ENCODE assay signal across 8 cellular contexts in genomic region chr11:76799061-76799804, GRCh38. TPM values are rescaled to one million over a fixed set of nuclear protein-coding genes. Genes with fewer than 3 reads are reported as not detected.
DNase-seq lines count a peak whose midpoint lies in the region; ATAC-seq and TF ChIP-seq lines count a peak whose summit lies in the region.

No MANE protein-coding gene starts in this region.

- no peak overlapping the region for H2BK120ac ChIP-seq in neuronal stem cell (ENCODE audit: low read depth, low read length)

- no peak overlapping the region for H2AFZ ChIP-seq in neuronal stem cell (ENCODE audit: low read length)

- DNase-seq in ACHN (peak; percentile 60), HL-60 (ENCODE audit: low read depth in 1 of 2, low spot score in 1 of 2) (peak; percentile 62 to 84), RPMI7951 (ENCODE audit: low read depth) (peak; percentile 77), foreskin keratinocyte (no peak), neuronal stem cell (ENCODE audit: low spot score) (peak; percentile 70)
- DNase-seq in activated effector memory CD4-positive, alpha-beta T cell treated with anti-CD3 and anti-CD28 coated beads, Interleukin-2, amount 50 U/mL, for 16 hours, result peak; percentile 89

- no peaks in the 10 kb centered on the region for H3K27me3 ChIP-seq in HL-60 (ENCODE audit: insufficient read depth, poor library complexity, severe bottlenecking)
- no peaks in the 10 kb centered on the region for H3K27me3 ChIP-seq in foreskin keratinocyte
- H3K27me3 ChIP-seq in neuronal stem cell (ENCODE audit: control insufficient read depth in 3 of 3, insufficient read depth in 3 of 3, low read depth in 1 of 3, low read length in 3 of 3), result no peaks in the 10 kb centered on the region
- H3K27me3 ChIP-seq in stomach smooth muscle (ENCODE audit: control insufficient read depth in 1 of 2, insufficient read depth in 2 of 2, low read length in 2 of 2), result no peaks in the 10 kb centered on the region

- peak overlapping the region; percentile 7 for H2AK5ac ChIP-seq in neuronal stem cell (ENCODE audit: low read depth, low read length)

- TF ChIP-seq CTCF in HL-60 (IDR thresholded peaks at IDR 0.05; ENCODE audit: insufficient read depth, low read length), result peak; percentile 37
- peak; percentile 95 for TF ChIP-seq CTCF in foreskin keratinocyte (conservative IDR thresholded peaks at IDR 0.05)

- no CpG with 5 or more reads among the region's 47 CpGs for WGBS in neuronal stem cell (ENCODE audit: extremely low coverage in 2 of 2, insufficient read length in 2 of 2, insufficient replicate concordance in 1 of 2), 2 donors

- H3K36me3 ChIP-seq in neuronal stem cell (replicated peaks in 1 of 2; ENCODE audit: control insufficient read depth in 2 of 2, insufficient read depth in 2 of 2, low read length in 2 of 2), result peaks cover 8 to 44% of the 10 kb centered on the region in 2 donors
- H3K36me3 ChIP-seq in stomach smooth muscle (ENCODE audit: control insufficient read depth in 2 of 2, insufficient read depth in 2 of 2, low read length in 2 of 2), result peaks cover 0 to 2% of the 10 kb centered on the region in 2 donors

- H3K18ac ChIP-seq in neuronal stem cell (ENCODE audit: low read length), result peak overlapping the region; percentile 93

- H2BK15ac ChIP-seq in neuronal stem cell (ENCODE audit: low read length), result no peak overlapping the region

- in situ Hi-C loops in ACHN (cut with HindIII; ENCODE audit: low pct_ligation_motif_present, low pct_unique_long_range_greater_than_20kb, low sequenced_read_pairs), result no loop called here

- H3K27ac ChIP-seq in HL-60 (replicated peaks) (no peak overlapping the region), foreskin keratinocyte (no peak overlapping the region), neuronal stem cell (replicated peaks; ENCODE audit: low read length) (no peak overlapping the region), stomach smooth muscle (ENCODE audit: low read length) (no peak overlapping the region)

- ATAC-seq in GM19025 (IDR thresholded peaks at IDR 0.05; ENCODE audit: low read depth, unreplicated experiment) (peak; percentile 64), foreskin keratinocyte (peak; percentile 78)

- peak overlapping the region; percentile 74 for H3K4me2 ChIP-seq in neuronal stem cell (ENCODE audit: insufficient read depth, low read length, poor library complexity, severe bottlenecking)

- H3K9me3 ChIP-seq in neuronal stem cell (replicated peaks in 1 of 2; ENCODE audit: control insufficient read depth in 2 of 2, insufficient read depth in 1 of 2, low read depth in 1 of 2, low read length in 2 of 2) (no peaks in the 10 kb centered on the region), stomach smooth muscle (ENCODE audit: control insufficient read depth in 2 of 2, low read length in 2 of 2) (no peaks in the 10 kb centered on the region)

- H3K9ac ChIP-seq in neuronal stem cell (ENCODE audit: low read depth, low read length, poor library complexity) (peak overlapping the region; percentile 73), stomach smooth muscle (ENCODE audit: low read length in 2 of 2) (peak overlapping the region; percentile 42 to 52)

- H4K8ac ChIP-seq in neuronal stem cell (ENCODE audit: low read depth, low read length), result no peak overlapping the region

- no peak overlapping the region for H4K91ac ChIP-seq in neuronal stem cell (ENCODE audit: low read depth, low read length, poor library complexity)

- H3K4me1 ChIP-seq in foreskin keratinocyte, result peaks cover 9% of the 10 kb centered on the region
- peaks cover 4 to 20% of the 10 kb centered on the region in 2 donors for H3K4me1 ChIP-seq in neuronal stem cell (ENCODE audit: control insufficient read depth in 2 of 2, insufficient read depth in 1 of 2, low read depth in 1 of 2, low read length in 2 of 2)
- peaks cover 14% of the 10 kb centered on the region for H3K4me1 ChIP-seq in stomach smooth muscle (ENCODE audit: control insufficient read depth, insufficient read depth, low read length)

- no peak overlapping the region for H3K14ac ChIP-seq in neuronal stem cell (ENCODE audit: low read length)

- H2BK12ac ChIP-seq in neuronal stem cell (ENCODE audit: low read length), result peak overlapping the region; percentile 34

- H2BK5ac ChIP-seq in neuronal stem cell (ENCODE audit: low read length), result no peak overlapping the region

- peak overlapping the region; percentile 80 for H3K23ac ChIP-seq in neuronal stem cell (ENCODE audit: low read depth, low read length, poor library complexity)

- H3K79me1 ChIP-seq in neuronal stem cell (ENCODE audit: low read depth, low read length), result peaks cover 12% of the 10 kb centered on the region

- H3K4me3 ChIP-seq in HL-60 (replicated peaks; ENCODE audit: insufficient read depth, low read length), result peak overlapping the region; percentile 34
- peak overlapping the region in 1 of 2 donors; percentile 32 for H3K4me3 ChIP-seq in neuronal stem cell (ENCODE audit: low read length in 2 of 2)
- peak overlapping the region; percentile 53 to 71 for H3K4me3 ChIP-seq in stomach smooth muscle (ENCODE audit: low read length in 2 of 2)

- no peak overlapping the region for H3K4ac ChIP-seq in neuronal stem cell (ENCODE audit: low read length)

RNA-seq across cellular contexts. Expression of gene TSKU, which starts 16.1 kb away (rescaled TPM):
- 45.2 and 52.2 TPM in 2 replicates for total RNA-seq in RPMI7951 (2014; rRNA removed; shearing (Covaris generic))
- total RNA-seq in foreskin keratinocyte, result 41.4 and 43.3 TPM in 2 replicates
- 39.5 and 40.8 TPM in 2 replicates for polyA plus RNA-seq in foreskin keratinocyte
- polyA plus RNA-seq in neuronal stem cell (2013, experiment 1 of 2), result 12.1 TPM
- 11.9 TPM for polyA plus RNA-seq in neuronal stem cell (2013, experiment 2 of 2)

Comparison
In these comparisons a context has a peak if more than half of its experiments do, and no peak if none do; other contexts are left out.
1. DNase-seq: peak in ACHN (single experiment), HL-60 (2 of 2), RPMI7951 (single experiment), activated effector memory CD4-positive, alpha-beta T cell treated with anti-CD3 and anti-CD28 coated beads, Interleukin-2, amount 50 U/mL, for 16 hours (single experiment) and neuronal stem cell (single experiment); none in foreskin keratinocyte (0 of 2).